Comparison of ENCODE assay signal across 8 cellular contexts in genomic region chr10:28984431-28984830, GRCh38.
DNase-seq lines count a peak whose midpoint lies in the region; ATAC-seq and TF ChIP-seq lines count a peak whose summit lies in the region.

No MANE protein-coding gene starts in this region.

- TF ChIP-seq CTCF in breast epithelium (IDR thresholded peaks at IDR 0.05) (no peak), right lobe of liver (IDR thresholded peaks at IDR 0.05) (no peak)

- TF ChIP-seq POLR2A in breast epithelium (IDR thresholded peaks at IDR 0.05) (no peak), right lobe of liver (IDR thresholded peaks at IDR 0.05) (no peak)

- H3K9me3 ChIP-seq in breast epithelium (no peaks in the 10 kb centered on the region), right lobe of liver (no peaks in the 10 kb centered on the region)

- H3K4me1 ChIP-seq in breast epithelium, result no peaks in the 10 kb centered on the region
- peaks cover 0 to 6% (median 3%) of the 10 kb centered on the region in 4 donors for H3K4me1 ChIP-seq in right lobe of liver

- intact Hi-C loops in breast epithelium (cut with DNase I; ENCODE audit: low total_unique reads) (no loop called here), right lobe of liver (cut with DNase I) (no loop called here)

- DNase-seq in CD1c-positive myeloid dendritic cell (ENCODE audit: extremely low spot score), result peak; percentile 8
- peak; percentile 35 for DNase-seq in NCI-H2029 treated with DMSO at 0.1 percent for 48 hours (lab: John Stamatoyannopoulos, UW)
- DNase-seq in breast epithelium (ENCODE audit: low spot score in 2 of 2), result peak; percentile 88 to 89
- peak; percentile 86 to 89 (median 88) for DNase-seq in right lobe of liver
- no peak for DNase-seq in activated naive CD4-positive, alpha-beta T cell treated with anti-CD3 and anti-CD28 coated beads, Interleukin-2, amount 50 U/mL, for 16 hours
- no peak for DNase-seq in stimulated activated CD4-positive, alpha-beta T cell treated with anti-CD3 and anti-CD28 coated beads, Interleukin-12 subunit alpha, Interleukin-12 subunit beta, amount 100 ng/mL, for 4 hours

- H3K27me3 ChIP-seq in breast epithelium (no peaks in the 10 kb centered on the region), right lobe of liver (no peaks in the 10 kb centered on the region)

- H3K4me3 ChIP-seq in breast epithelium (no peak overlapping the region), right lobe of liver (no peak overlapping the region)

- WGBS in right lobe of liver (ENCODE audit: insufficient coverage, low coverage, low lambda C conversion rate, missing lambda C conversion rate), result 0% methylated on average over 4 of the region's 6 CpGs

- ATAC-seq in GM21423 (IDR thresholded peaks at IDR 0.05; ENCODE audit: unreplicated experiment) (peak; percentile 83), right lobe of liver (peak; percentile 97 to 99 (median 98)), GM18502 (IDR thresholded peaks at IDR 0.05; ENCODE audit: poor library complexity, unreplicated experiment) (no peak)

- no peaks in the 10 kb centered on the region for H3K36me3 ChIP-seq in breast epithelium
- H3K36me3 ChIP-seq in right lobe of liver, result no peaks in the 10 kb centered on the region

- H3K27ac ChIP-seq in breast epithelium (peak overlapping the region in 1 of 2 donors; percentile 60), right lobe of liver (no peak overlapping the region)

Comparison
In these comparisons a context has a peak if more than half of its experiments do, and no peak if none do; other contexts are left out.
1. DNase-seq: peak in CD1c-positive myeloid dendritic cell (single experiment), NCI-H2029 treated with DMSO at 0.1 percent for 48 hours (single experiment), breast epithelium (2 of 2) and right lobe of liver (3 of 3); none in activated naive CD4-positive, alpha-beta T cell treated with anti-CD3 and anti-CD28 coated beads, Interleukin-2, amount 50 U/mL, for 16 hours (single experiment) and stimulated activated CD4-positive, alpha-beta T cell treated with anti-CD3 and anti-CD28 coated beads, Interleukin-12 subunit alpha, Interleukin-12 subunit beta, amount 100 ng/mL, for 4 hours (single experiment).